ENCODE assay signal across 7 cellular contexts in the genomic region with DNA sequence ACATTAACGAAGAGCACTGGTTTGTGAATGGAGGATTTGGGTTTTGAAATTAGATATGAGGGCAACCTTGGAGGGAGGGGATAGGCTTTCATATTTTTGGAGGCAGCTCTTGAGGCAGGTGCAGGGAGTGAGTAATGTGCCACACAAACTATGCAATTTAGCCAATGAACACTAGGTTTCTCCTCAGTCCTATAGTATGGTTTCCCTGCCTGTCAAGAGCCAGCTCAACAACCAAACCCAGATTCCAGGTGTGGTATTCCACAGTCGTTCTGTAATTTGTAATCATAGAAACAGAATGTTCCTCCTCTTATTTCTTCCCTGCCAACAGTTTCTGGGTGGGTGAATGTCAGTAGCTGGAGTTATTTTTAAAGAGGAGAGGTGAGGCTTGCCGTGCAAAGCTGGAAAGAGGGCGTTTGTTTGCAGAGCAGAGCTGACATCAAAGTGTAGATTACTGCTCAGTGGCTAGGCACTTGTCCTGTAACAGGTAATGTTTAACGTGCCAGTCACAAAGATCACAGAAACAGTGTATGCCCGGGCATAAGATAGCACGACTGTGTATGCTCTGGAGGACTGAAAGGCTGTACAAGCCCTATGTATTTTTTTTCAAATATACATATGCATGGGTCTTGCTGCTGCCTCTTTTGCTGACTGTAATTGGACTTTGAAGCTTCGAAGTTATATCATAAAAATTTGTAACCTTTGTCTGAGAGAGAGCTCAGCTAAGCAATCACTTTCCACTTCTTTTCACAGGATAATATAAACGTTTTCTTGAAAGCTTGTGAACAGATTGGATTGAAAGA.
DNase-seq lines count a peak whose midpoint lies in the region; ATAC-seq and TF ChIP-seq lines count a peak whose summit lies in the region.

No MANE protein-coding gene starts in this region.

- H3K9ac ChIP-seq in mucosa of rectum (ENCODE audit: low read depth in 1 of 2, low read length in 2 of 2) = peak overlapping the region; percentile 73 to 81

- peaks cover 0 to 17% of the 10 kb centered on the region in 2 donors for H3K4me1 ChIP-seq in mucosa of rectum (ENCODE audit: control insufficient read depth in 2 of 2, insufficient read depth in 2 of 2, low read length in 2 of 2)

- TF ChIP-seq POLR2A in GM18505 (IDR thresholded peaks at IDR 0.05; ENCODE audit: borderline replicate concordance, extremely low read depth, insufficient read depth, insufficient read length) (no peak), erythroblast (IDR thresholded peaks at IDR 0.05; ENCODE audit: low read length) (no peak)

- peak overlapping the region; percentile 54 for H3K27ac ChIP-seq in caudate nucleus (ENCODE audit: low read depth, low read length)
- H3K27ac ChIP-seq in mucosa of rectum (ENCODE audit: low read depth in 2 of 2, low read length in 2 of 2) = peak overlapping the region; percentile 85 to 96

- DNase-seq in NCI-H2107 treated with DMSO at 0.1 percent for 48 hours (lab: John Stamatoyannopoulos, UW; ENCODE audit: unreplicated experiment) (peak; percentile 92), caudate nucleus (lab: John Stamatoyannopoulos, UW) (peak in 39 of 61 donors; percentile 1 to 90 (median 41)), Kasumi-1 (lab: John Stamatoyannopoulos, UW) (no peak), erythroblast (lab: John Stamatoyannopoulos, UW) (no peak)

- ATAC-seq in GM18505 (IDR thresholded peaks at IDR 0.05; ENCODE audit: unreplicated experiment) (peak; percentile 41), HG02759 (IDR thresholded peaks at IDR 0.05; ENCODE audit: unreplicated experiment) (peak; percentile 55)

- H3K27me3 ChIP-seq in mucosa of rectum (ENCODE audit: control insufficient read depth in 2 of 2, insufficient read depth in 2 of 2, low read length in 2 of 2) = no peaks in the 10 kb centered on the region

- H3K36me3 ChIP-seq in mucosa of rectum (ENCODE audit: control insufficient read depth in 2 of 2, insufficient read depth in 2 of 2, low read length in 2 of 2) = no peaks in the 10 kb centered on the region

- H3K4me3 ChIP-seq in mucosa of rectum (ENCODE audit: low read length in 2 of 2) = peak overlapping the region; percentile 66 to 78

- H3K9me3 ChIP-seq in mucosa of rectum (ENCODE audit: control insufficient read depth in 2 of 2, low read length in 2 of 2) = no peaks in the 10 kb centered on the region

Comparison
In these comparisons a context has a peak if more than half of its experiments do, and no peak if none do; other contexts are left out.
1. DNase-seq: peak in NCI-H2107 treated with DMSO at 0.1 percent for 48 hours (single experiment) and caudate nucleus (39 of 61); none in Kasumi-1 (0 of 2) and erythroblast (0 of 2).